In the genomic region with DNA sequence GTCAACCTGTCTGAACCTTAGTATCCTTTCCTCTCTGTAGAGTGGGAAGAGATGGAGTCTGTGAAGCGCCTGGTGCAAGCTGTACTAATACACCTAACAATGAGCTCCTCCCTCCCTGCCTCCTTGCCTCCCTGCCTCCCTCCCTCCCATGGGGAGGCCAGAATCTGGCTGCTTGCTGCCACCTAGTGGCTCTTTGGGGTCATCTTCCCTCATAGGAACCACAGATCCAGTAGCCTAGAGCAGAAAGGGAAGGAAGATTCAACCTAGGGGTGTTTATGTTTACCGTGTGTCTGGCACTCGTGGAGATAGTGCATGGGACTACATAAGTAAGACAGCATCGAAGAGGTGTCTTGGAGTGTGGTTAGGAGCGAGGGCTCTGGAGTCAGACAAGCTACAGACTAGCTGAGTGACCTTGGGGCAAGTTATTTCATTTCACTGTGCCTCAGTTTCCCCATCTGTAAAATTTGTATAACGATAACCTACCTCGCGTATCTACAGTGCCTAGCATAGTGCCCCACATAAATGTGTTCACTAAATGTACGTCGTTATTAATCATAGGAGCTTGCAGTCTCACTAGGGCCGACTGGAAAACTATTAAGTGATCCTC, we compare ENCODE assay signal across 8 cellular contexts. TPM values are rescaled to one million over a fixed set of nuclear protein-coding genes. Genes with fewer than 3 reads are reported as not detected.
A peak's percentile ranks its signal among the peaks of the same experiment; 100 is the strongest.
DNase-seq lines count a peak whose midpoint lies in the region; ATAC-seq and TF ChIP-seq lines count a peak whose summit lies in the region.

No MANE protein-coding gene starts in this region.

- peaks cover 5% of the 10 kb centered on the region for H3K9me1 ChIP-seq in IMR-90 (ENCODE audit: insufficient read depth, low read length)

- peaks cover 19% of the 10 kb centered on the region for H3K36me3 ChIP-seq in IMR-90 (ENCODE audit: control insufficient read depth, insufficient read depth, low read length)
- no peaks in the 10 kb centered on the region for H3K36me3 ChIP-seq in OCI-LY7 (ENCODE audit: insufficient read depth, low read length)
- peaks cover 29 to 39% of the 10 kb centered on the region in 2 donors for H3K36me3 ChIP-seq in neuronal stem cell (replicated peaks in 1 of 2; ENCODE audit: control insufficient read depth in 2 of 2, insufficient read depth in 2 of 2, low read length in 2 of 2)
- H3K36me3 ChIP-seq in vagina = no peaks in the 10 kb centered on the region

- H3K4ac ChIP-seq in IMR-90 (ENCODE audit: low read depth, low read length) (no peak overlapping the region), neuronal stem cell (ENCODE audit: low read length) (no peak overlapping the region)

- in situ Hi-C loops in IMR-90 (cut with MboI; ENCODE audit: low sequenced_read_pairs) = no loop called here

- BruUV-seq in IMR-90 (replicated peaks; lab: Mats Ljungman, UMichigan) (no TSS peak), OCI-LY7 (replicated peaks; lab: Mats Ljungman, UMichigan) (no TSS peak)

- no peak overlapping the region for H4K5ac ChIP-seq in IMR-90 (ENCODE audit: low read depth, low read length)

- no peak overlapping the region for H3K18ac ChIP-seq in IMR-90 (ENCODE audit: low read depth, low read length)
- H3K18ac ChIP-seq in neuronal stem cell (ENCODE audit: low read length) = no peak overlapping the region

- H3K9me2 ChIP-seq in OCI-LY7 (ENCODE audit: insufficient read depth, low read length) = no peaks in the 10 kb centered on the region

- no peak overlapping the region for H3K4me3 Mint-ChIP-seq in activated T-cell treated with anti-CD3 and anti-CD28 coated beads, Interleukin-2, amount 50 U/mL, for 4 hours

- H2BK15ac ChIP-seq in IMR-90 (ENCODE audit: low read depth, low read length) (no peak overlapping the region), neuronal stem cell (ENCODE audit: low read length) (no peak overlapping the region)

- no peaks in the 10 kb centered on the region for H3K79me2 ChIP-seq in OCI-LY7 (ENCODE audit: insufficient read depth, low read depth, low read length)

- no peak overlapping the region for H3K27ac ChIP-seq in IMR-90 (ENCODE audit: insufficient read depth, low read length)
- no peak overlapping the region for H3K27ac ChIP-seq in OCI-LY7 (ENCODE audit: low read depth, low read length, poor library complexity, severe bottlenecking)
- no peak overlapping the region for H3K27ac ChIP-seq in neuronal stem cell (replicated peaks; ENCODE audit: low read length)
- no peak overlapping the region for H3K27ac ChIP-seq in vagina

- H3K79me1 ChIP-seq in IMR-90 (ENCODE audit: low read depth in 1 of 2, low read length in 2 of 2) = no peaks in the 10 kb centered on the region
- no peaks in the 10 kb centered on the region for H3K79me1 ChIP-seq in neuronal stem cell (ENCODE audit: low read depth, low read length)

- DNase-seq in 8988T = peak; percentile 68
- DNase-seq in IMR-90 = peak; percentile 67
- peak; percentile 86 for DNase-seq in OCI-LY7 (ENCODE audit: low spot score)
- no peak for DNase-seq in activated T-cell treated with anti-CD3 and anti-CD28 coated beads, Interleukin-2, amount 50 U/mL, for 4 hours
- peak; percentile 84 for DNase-seq in fibroblast of pulmonary artery (ENCODE audit: low read depth)
- DNase-seq in neuronal stem cell (ENCODE audit: low spot score) = peak; percentile 68
- no peak for DNase-seq in vagina (ENCODE audit: extremely low spot score in 2 of 2)

- H3K4me3 ChIP-seq in IMR-90 (ENCODE audit: insufficient read depth, low read depth, low read length) (no peak overlapping the region), OCI-LY7 (ENCODE audit: low read depth, low read length, poor library complexity, severe bottlenecking) (peak overlapping the region; percentile 18), fibroblast of pulmonary artery (replicated peaks; ENCODE audit: low read depth, low read length) (no peak overlapping the region), neuronal stem cell (ENCODE audit: low read length in 2 of 2) (no peak overlapping the region), vagina (no peak overlapping the region)

- H2BK120ac ChIP-seq in IMR-90 (ENCODE audit: low read depth, low read length) (no peak overlapping the region), neuronal stem cell (ENCODE audit: low read depth, low read length) (no peak overlapping the region)

- intact Hi-C loops in IMR-90 (cut with micrococcal nuclease) (loop anchor here (1.0 kb wide), 1 partner anchor 246 kb away; no protein-coding TSS in a partner anchor), OCI-LY7 (cut with micrococcal nuclease; ENCODE audit: unreplicated experiment) (loop anchor here (5.0 kb wide), 1 partner anchor 194 kb away; no protein-coding TSS in a partner anchor), vagina (cut with DNase I) (no loop called here)

- H3K9me3 ChIP-seq in IMR-90 (ENCODE audit: control insufficient read depth, insufficient read depth, low read length) = no peaks in the 10 kb centered on the region
- H3K9me3 ChIP-seq in OCI-LY7 (ENCODE audit: low read length) = no peaks in the 10 kb centered on the region
- no peaks in the 10 kb centered on the region for H3K9me3 ChIP-seq in neuronal stem cell (replicated peaks in 1 of 2; ENCODE audit: control insufficient read depth in 2 of 2, insufficient read depth in 1 of 2, low read depth in 1 of 2, low read length in 2 of 2)
- no peaks in the 10 kb centered on the region for H3K9me3 ChIP-seq in vagina

- peak overlapping the region; percentile 35 for H2AK9ac ChIP-seq in IMR-90 (replicated peaks; ENCODE audit: low read depth, low read length, poor library complexity)

- CTCF ChIA-PET in IMR-90 (lab: Yijun Ruan, JAX) = interaction anchor here (0.5 to 0.9 kb wide), 3 partner anchors 14 to 146 kb away, joined by 3 to 4 read pairs (median 3); no protein-coding TSS in a partner anchor
- CTCF ChIA-PET in OCI-LY7 (lab: Charles Lee; ENCODE audit: unreplicated experiment) = interaction anchor here (0.5 to 0.6 kb wide), 6 partner anchors 25 to 1066 kb away, joined by 3 read pairs; no protein-coding TSS in a partner anchor

- H3K23ac ChIP-seq in IMR-90 (ENCODE audit: low read depth, low read length) = no peak overlapping the region
- no peak overlapping the region for H3K23ac ChIP-seq in neuronal stem cell (ENCODE audit: low read depth, low read length, poor library complexity)

- no peak overlapping the region for H4K91ac ChIP-seq in IMR-90 (ENCODE audit: insufficient read depth, low read depth, low read length)
- no peak overlapping the region for H4K91ac ChIP-seq in neuronal stem cell (ENCODE audit: low read depth, low read length, poor library complexity)

- H3K4me1 ChIP-seq in IMR-90 (ENCODE audit: control insufficient read depth, insufficient read depth, low read length) (no peaks in the 10 kb centered on the region), OCI-LY7 (ENCODE audit: insufficient read depth, low read length, poor library complexity, severe bottlenecking) (peaks cover 16% of the 10 kb centered on the region), neuronal stem cell (ENCODE audit: control insufficient read depth in 2 of 2, insufficient read depth in 1 of 2, low read depth in 1 of 2, low read length in 2 of 2) (peaks cover under 1 to 5% of the 10 kb centered on the region in 2 donors), vagina (no peaks in the 10 kb centered on the region)

- H2BK20ac ChIP-seq in IMR-90 (ENCODE audit: low read depth, low read length) = no peak overlapping the region

- peak; percentile 76 for TF ChIP-seq CTCF in GM12874 (IDR thresholded peaks at IDR 0.05; ENCODE audit: insufficient read depth, low read depth, low read length)
- TF ChIP-seq CTCF in IMR-90 (conservative IDR thresholded peaks at IDR 0.05; ENCODE audit: low read depth, low read length) = peak; percentile 69
- peak; percentile 75 for TF ChIP-seq CTCF in OCI-LY7 (conservative IDR thresholded peaks at IDR 0.05; ENCODE audit: low read length)
- peak; percentile 76 for TF ChIP-seq CTCF in fibroblast of pulmonary artery (IDR thresholded peaks at IDR 0.05; ENCODE audit: low read length, missing control alignments)
- TF ChIP-seq CTCF in vagina (IDR thresholded peaks at IDR 0.05) = peak; percentile 16 to 44 (median 23)

- no peak overlapping the region for H2AK5ac ChIP-seq in IMR-90 (ENCODE audit: low read depth, low read length)
- H2AK5ac ChIP-seq in neuronal stem cell (ENCODE audit: low read depth, low read length) = no peak overlapping the region

- peak; percentile 94 for ATAC-seq in IMR-90 (ENCODE audit: low read depth)
- peak; percentile 84 to 89 for ATAC-seq in activated T-cell treated with anti-CD3 and anti-CD28 coated beads, Interleukin-2, amount 50 U/mL, for 4 hours

- H4K20me1 ChIP-seq in IMR-90 (ENCODE audit: insufficient read depth, low read length) = peaks cover 3% of the 10 kb centered on the region; the same call in 1 of the 2 replicates
- no peaks in the 10 kb centered on the region for H4K20me1 ChIP-seq in OCI-LY7 (ENCODE audit: insufficient read depth, low read length)

- H3K9ac ChIP-seq in IMR-90 (ENCODE audit: low read depth, low read length) = no peak overlapping the region
- no peak overlapping the region for H3K9ac ChIP-seq in neuronal stem cell (ENCODE audit: low read depth, low read length, poor library complexity)

- H3K56ac ChIP-seq in IMR-90 (ENCODE audit: extremely low read depth, insufficient read depth, low read length) = no peak overlapping the region

- dilution Hi-C loops in IMR-90 (cut with HindIII; ENCODE audit: low sequenced_read_pairs, unreplicated experiment) = no loop called here

- H3K4me2 ChIP-seq in IMR-90 (ENCODE audit: low read depth, low read length) (no peak overlapping the region), OCI-LY7 (ENCODE audit: low read length) (peak overlapping the region; percentile 57), neuronal stem cell (ENCODE audit: insufficient read depth, low read length, poor library complexity, severe bottlenecking) (no peak overlapping the region)

- no peaks in the 10 kb centered on the region for H3K27me3 ChIP-seq in IMR-90 (ENCODE audit: control insufficient read depth, insufficient read depth, low read length)
- no peaks in the 10 kb centered on the region for H3K27me3 ChIP-seq in neuronal stem cell (ENCODE audit: control insufficient read depth in 3 of 3, insufficient read depth in 3 of 3, low read depth in 1 of 3, low read length in 3 of 3)
- no peaks in the 10 kb centered on the region for H3K27me3 ChIP-seq in vagina

- H2AFZ ChIP-seq in IMR-90 (replicated peaks; ENCODE audit: low read length, poor library complexity) = no peak overlapping the region
- H2AFZ ChIP-seq in OCI-LY7 (ENCODE audit: low read length) = peak overlapping the region; percentile 25; the same call in 1 of the 2 replicates
- H2AFZ ChIP-seq in neuronal stem cell (ENCODE audit: low read length) = no peak overlapping the region

- H3K27me3 Mint-ChIP-seq in activated T-cell treated with anti-CD3 and anti-CD28 coated beads, Interleukin-2, amount 50 U/mL, for 4 hours (ENCODE audit: low read depth) = peaks cover 30% of the 10 kb centered on the region

- no peaks in the 10 kb centered on the region for H3K9me3 Mint-ChIP-seq in activated T-cell treated with anti-CD3 and anti-CD28 coated beads, Interleukin-2, amount 50 U/mL, for 4 hours

- H3K4me1 Mint-ChIP-seq in activated T-cell treated with anti-CD3 and anti-CD28 coated beads, Interleukin-2, amount 50 U/mL, for 4 hours (ENCODE audit: low read depth) = no peaks in the 10 kb centered on the region

- POLR2A ChIA-PET in IMR-90 (lab: Charles Lee; ENCODE audit: unreplicated experiment) = no interaction called here
- POLR2A ChIA-PET in OCI-LY7 (lab: Charles Lee) = interaction anchor here (0.5 to 1.6 kb wide), 4 partner anchors 12 to 296 kb away, joined by 3 to 5 read pairs (median 4); no protein-coding TSS in a partner anchor

- no peak for TF ChIP-seq POLR2A in IMR-90 (IDR thresholded peaks at IDR 0.05; ENCODE audit: low read depth, low read length)
- no peak for TF ChIP-seq POLR2A in vagina (IDR thresholded peaks at IDR 0.05)

- peak; percentile 69 for TF ChIP-seq RAD21 in IMR-90 (IDR thresholded peaks at IDR 0.05; ENCODE audit: low read length)

- H4K8ac ChIP-seq in IMR-90 (ENCODE audit: low read depth in 2 of 2, low read length in 2 of 2) (no peak overlapping the region), neuronal stem cell (ENCODE audit: low read depth, low read length) (no peak overlapping the region)

- H3K36me3 Mint-ChIP-seq in activated T-cell treated with anti-CD3 and anti-CD28 coated beads, Interleukin-2, amount 50 U/mL, for 4 hours (ENCODE audit: insufficient read depth) = no peaks in the 10 kb centered on the region

- no peak overlapping the region for H2BK12ac ChIP-seq in neuronal stem cell (ENCODE audit: low read length)

- WGBS in IMR-90 (ENCODE audit: extremely low coverage in 2 of 2, insufficient read length in 1 of 2), 2 experiments = 40% methylated on average over 3 of the region's 11 CpGs; no CpG with 5 or more reads in 1 of the 2 experiments
- no CpG with 5 or more reads among the region's 11 CpGs for WGBS in neuronal stem cell (ENCODE audit: extremely low coverage in 2 of 2, insufficient read length in 2 of 2, insufficient replicate concordance in 1 of 2), 2 donors

- H2BK5ac ChIP-seq in IMR-90 (ENCODE audit: low read depth, low read length, poor library complexity, severe bottlenecking) (no peak overlapping the region), neuronal stem cell (ENCODE audit: low read length) (peak overlapping the region; percentile 75)

- H3K14ac ChIP-seq in IMR-90 (replicated peaks; ENCODE audit: low read depth, low read length) (no peak overlapping the region), neuronal stem cell (ENCODE audit: low read length) (no peak overlapping the region)

RNA-seq across cellular contexts. Expression of a gene that starts 35.5 kb away (rescaled TPM):
- total RNA-seq in IMR-90 (2012; rRNA removed) (16.1 and 17.7 TPM in 2 replicates), OCI-LY7 (2022) (0.74 and 1.3 TPM in 2 replicates), vagina (32.2 TPM)
- 29.8 and 39.1 TPM in 2 replicates for polyA plus RNA-seq in IMR-90 (2012; rRNA removed)
- polyA plus RNA-seq in IMR-90 (2012; cell fraction: cytosol; rRNA removed) = 14.4 and 30.5 TPM in 2 replicates
- polyA plus RNA-seq in IMR-90 (2012; cell fraction: nucleus; rRNA removed; ENCODE audit: low replicate concordance) = 29.7 and 33.9 TPM in 2 replicates
- 0.50 TPM in 1 of 2 replicates, not detected in the other for total RNA-seq in OCI-LY7 (2014; rRNA removed; shearing (Covaris generic))
- 1 to 10 TPM in 1 of 3 donors, under 1 TPM in 2; 0.68 to 1.4 (median 0.95) TPM for total RNA-seq in activated T-cell treated with anti-CD3 and anti-CD28 coated beads, Interleukin-2, amount 50 U/mL, for 4 hours
- polyA plus RNA-seq in neuronal stem cell (2013, experiment 1 of 2) = 12.5 TPM
- polyA plus RNA-seq in neuronal stem cell (2013, experiment 2 of 2) = 12.5 TPM

Comparison
In these comparisons a context has a peak if more than half of its experiments do, and no peak if none do; other contexts are left out.
1. DNase-seq: peak in 8988T (single experiment), IMR-90 (single experiment), OCI-LY7 (single experiment), fibroblast of pulmonary artery (single experiment) and neuronal stem cell (single experiment); none in activated T-cell treated with anti-CD3 and anti-CD28 coated beads, Interleukin-2, amount 50 U/mL, for 4 hours (single experiment) and vagina (0 of 2).
2. CTCF ChIP-seq: peak in every context shown above with its lines; median percentile 76 in GM12874; 76 in fibroblast of pulmonary artery; 75 in OCI-LY7; 69 in IMR-90; 23 in vagina.